ENCODE assay signal across 9 cellular contexts in genomic region chr2:74507926-74508520, GRCh38. TPM values are rescaled to one million over a fixed set of nuclear protein-coding genes. Genes with fewer than 3 reads are reported as not detected.
A peak's percentile ranks its signal among the peaks of the same experiment; 100 is the strongest.
DNase-seq lines count a peak whose midpoint lies in the region; ATAC-seq and FAIRE-seq lines count a peak whose summit lies in the region.
"Had no signal": no experiment of that assay in that cellular context is flagged by ENCODE, and none has a peak within 500 bp of the region (broad histone marks: within the 10 kb centered on the region; RNA-seq: fewer than 3 reads in every experiment).

No MANE protein-coding gene starts in this region.

- peaks cover 36% of the 10 kb centered on the region for H3K4me1 Mint-ChIP-seq in activated naive CD4-positive, alpha-beta T cell treated with anti-CD3 and anti-CD28 coated beads for 36 hours (ENCODE audit: low read depth)

- H4K5ac ChIP-seq in mesendoderm (ENCODE audit: low read length) = peak overlapping the region; percentile 44

- peak overlapping the region; percentile 97 for H3K18ac ChIP-seq in mesendoderm (ENCODE audit: low read length)

- H2BK120ac ChIP-seq in mesendoderm (ENCODE audit: low read depth, low read length) = peak overlapping the region; percentile 66

- FAIRE-seq in urothelium cell line (lab: Jason Lieb, UNC) = no peak

- peaks cover 6% of the 10 kb centered on the region for H3K4me1 ChIP-seq in mesendoderm (ENCODE audit: control insufficient read depth, low read depth, low read length)

- H3K27ac ChIP-seq in mesendoderm (ENCODE audit: low read depth, low read length) = peak overlapping the region; percentile 42

- no peak overlapping the region for H3K23ac ChIP-seq in mesendoderm (ENCODE audit: low read length)

- no peaks in the 10 kb centered on the region for H3K9me3 Mint-ChIP-seq in activated naive CD4-positive, alpha-beta T cell treated with anti-CD3 and anti-CD28 coated beads for 36 hours

- WGBS in mesendoderm (ENCODE audit: extremely low coverage, insufficient coverage, low lambda C conversion rate) = no CpG with 5 or more reads among the region's 38 CpGs

- H3K36me3 Mint-ChIP-seq in activated naive CD4-positive, alpha-beta T cell treated with anti-CD3 and anti-CD28 coated beads for 36 hours (ENCODE audit: low read depth) = peaks cover 24% of the 10 kb centered on the region

- peak overlapping the region; percentile 91 for H3K4me3 Mint-ChIP-seq in activated naive CD4-positive, alpha-beta T cell treated with anti-CD3 and anti-CD28 coated beads for 36 hours

- H3K4me2 ChIP-seq in mesendoderm (ENCODE audit: low read length) = peak overlapping the region; percentile 83

- no peaks in the 10 kb centered on the region for H3K36me3 ChIP-seq in mesendoderm (ENCODE audit: control insufficient read depth, insufficient read depth, low read length)

- no peak overlapping the region for H4K8ac ChIP-seq in mesendoderm (ENCODE audit: low read depth, low read length)

- no peaks in the 10 kb centered on the region for H3K79me1 ChIP-seq in mesendoderm (ENCODE audit: low read length)

- H3K27me3 ChIP-seq in mesendoderm (ENCODE audit: insufficient read depth, low read length, poor library complexity) = peaks cover 43% of the 10 kb centered on the region

- H2BK15ac ChIP-seq in mesendoderm (replicated peaks; ENCODE audit: low read depth) = no peak overlapping the region

- ATAC-seq in HG03135 (IDR thresholded peaks at IDR 0.05; ENCODE audit: unreplicated experiment) = peak; percentile 10
- ATAC-seq in HG02763 (IDR thresholded peaks at IDR 0.05; ENCODE audit: unreplicated experiment) = no peak

- peak overlapping the region; percentile 87 for H3K9ac ChIP-seq in mesendoderm (ENCODE audit: low read length)

- peak overlapping the region; percentile 92 for H3K56ac ChIP-seq in mesendoderm (ENCODE audit: low read length)

- intact Hi-C loops in activated naive CD4-positive, alpha-beta T cell treated with anti-CD3 and anti-CD28 coated beads for 36 hours (cut with micrococcal nuclease) = loop anchor here (1.0 to 10.0 kb wide), 9 partner anchors 8 to 447 kb away; partner anchors contain the start of genes AUP1, DOK1, HK2 and HTRA2

- H3K4ac ChIP-seq in mesendoderm (ENCODE audit: low read depth, low read length) = peak overlapping the region; percentile 90

- peak overlapping the region; percentile 68 for H3K4me3 ChIP-seq in mesendoderm (ENCODE audit: low read length)

- peak overlapping the region; percentile 98 for H3K27ac Mint-ChIP-seq in activated naive CD4-positive, alpha-beta T cell treated with anti-CD3 and anti-CD28 coated beads for 36 hours

- peak overlapping the region; percentile 79 for H2BK5ac ChIP-seq in mesendoderm (ENCODE audit: low read length)

- H3K27me3 Mint-ChIP-seq in activated naive CD4-positive, alpha-beta T cell treated with anti-CD3 and anti-CD28 coated beads for 36 hours (ENCODE audit: low read depth) = peaks cover 40% of the 10 kb centered on the region

- H3K79me2 ChIP-seq in mesendoderm (ENCODE audit: control insufficient read depth, insufficient read depth, low read length) = no peaks in the 10 kb centered on the region

- peak; percentile 45 for DNase-seq in activated naive CD4-positive, alpha-beta T cell treated with anti-CD3 and anti-CD28 coated beads for 36 hours
- no peak for DNase-seq in activated naive CD4-positive, alpha-beta T cell (lab: John Stamatoyannopoulos, UW)
- DNase-seq in RPMI7951 (ENCODE audit: low read depth) (peak; percentile 80), dermis blood vessel endothelial cell (peak; percentile 30), mesendoderm (peak; percentile 73), urothelium cell line (ENCODE audit: low spot score) (peak; percentile 65)

- H2AK5ac ChIP-seq in mesendoderm (ENCODE audit: low read length) = no peak overlapping the region

- CTCF ChIA-PET in activated naive CD4-positive, alpha-beta T cell treated with anti-CD3 and anti-CD28 coated beads for 36 hours (lab: Charles Lee) = interaction anchor here (1.1 to 2.9 kb wide), 3 partner anchors 24 to 80 kb away, joined by 3 to 14 read pairs (median 3); partner anchors contain the start of genes CCDC142 and TTC31

RNA-seq across cellular contexts. Expression of gene PCGF1, which starts 0.5 kb away (rescaled TPM):
- 10 to 100 TPM; 21.1 to 24.4 TPM for total RNA-seq in activated naive CD4-positive, alpha-beta T cell treated with anti-CD3 and anti-CD28 coated beads for 36 hours
- total RNA-seq in RPMI7951 (2014; rRNA removed; shearing (Covaris generic)) = 42.3 and 44.7 TPM in 2 replicates
- total RNA-seq in dermis blood vessel endothelial cell = 9.7 and 11.7 TPM in 2 replicates
- 10.7 TPM for polyA plus RNA-seq in mesendoderm (2013, experiment 1 of 2)
- 9.5 TPM for polyA plus RNA-seq in mesendoderm (2013, experiment 2 of 2)

RNA-seq across cellular contexts. Expression of gene TLX2, which starts 6.2 kb away (rescaled TPM):
- under 1 TPM; 0.10 TPM for total RNA-seq in activated naive CD4-positive, alpha-beta T cell treated with anti-CD3 and anti-CD28 coated beads for 36 hours
- 4.2 and 5.5 TPM in 2 replicates for total RNA-seq in RPMI7951 (2014; rRNA removed; shearing (Covaris generic))
- total RNA-seq in dermis blood vessel endothelial cell = 0.17 TPM in 1 of 2 replicates, not detected in the other
- 0.01 TPM for polyA plus RNA-seq in mesendoderm (2013, experiment 1 of 2)
- polyA plus RNA-seq in mesendoderm (2013, experiment 2 of 2) = 0.06 TPM
- total RNA-seq: lung microvascular endothelial cell had no signal

RNA-seq across cellular contexts. Expression of gene LBX2, which starts 8.6 kb away (rescaled TPM):
- total RNA-seq in activated naive CD4-positive, alpha-beta T cell treated with anti-CD3 and anti-CD28 coated beads for 36 hours = under 1 TPM in 1 of 2 experiments, not detected in 1; 0.31 TPM
- total RNA-seq in RPMI7951 (2014; rRNA removed; shearing (Covaris generic)) = 6.7 and 10.6 TPM in 2 replicates
- 0.98 and 2.9 TPM in 2 replicates for total RNA-seq in dermis blood vessel endothelial cell
- not detected for polyA plus RNA-seq in mesendoderm (2013, experiment 1 of 2)
- not detected for polyA plus RNA-seq in mesendoderm (2013, experiment 2 of 2)

RNA-seq across cellular contexts. Expression of gene DQX1, which starts 18.0 kb away (rescaled TPM):
- under 1 TPM; 0.10 to 0.45 TPM for total RNA-seq in activated naive CD4-positive, alpha-beta T cell treated with anti-CD3 and anti-CD28 coated beads for 36 hours
- total RNA-seq in RPMI7951 (2014; rRNA removed; shearing (Covaris generic)) = 0.20 and 0.36 TPM in 2 replicates
- not detected in 2 replicates for total RNA-seq in dermis blood vessel endothelial cell
- 0.29 TPM for polyA plus RNA-seq in mesendoderm (2013, experiment 1 of 2)
- polyA plus RNA-seq in mesendoderm (2013, experiment 2 of 2) = 0.20 TPM
- total RNA-seq: lung microvascular endothelial cell had no signal

RNA-seq across cellular contexts. Expression of gene AUP1, which starts 21.5 kb away (rescaled TPM):
- total RNA-seq in activated naive CD4-positive, alpha-beta T cell treated with anti-CD3 and anti-CD28 coated beads for 36 hours = 10 to 100 TPM; 77.4 to 78.5 TPM
- total RNA-seq in RPMI7951 (2014; rRNA removed; shearing (Covaris generic)) = 132 and 144 TPM in 2 replicates
- 87.2 and 127 TPM in 2 replicates for total RNA-seq in dermis blood vessel endothelial cell
- polyA plus RNA-seq in mesendoderm (2013, experiment 1 of 2) = 81.2 TPM
- polyA plus RNA-seq in mesendoderm (2013, experiment 2 of 2) = 80.8 TPM

Comparison
In these comparisons a context has a peak if more than half of its experiments do, and no peak if none do; other contexts are left out.
1. DNase-seq: peak in activated naive CD4-positive, alpha-beta T cell treated with anti-CD3 and anti-CD28 coated beads for 36 hours (single experiment), RPMI7951 (single experiment), dermis blood vessel endothelial cell (single experiment), mesendoderm (single experiment) and urothelium cell line (single experiment); none in activated naive CD4-positive, alpha-beta T cell (0 of 4).